ENCODE assay signal across 8 cellular contexts in genomic region chr20:3811421-3812258, GRCh38. TPM values are rescaled to one million over a fixed set of nuclear protein-coding genes. Genes with fewer than 3 reads are reported as not detected.
DNase-seq lines count a peak whose midpoint lies in the region; TF ChIP-seq lines count a peak whose summit lies in the region.

No MANE protein-coding gene starts in this region.

- H3K9me3 Mint-ChIP-seq in HFFc6, result 0 out of 2 replicates have a peak, but pooled peaks cover 4% of the 10 kb centered on the region

- peaks cover 55% of the 10 kb centered on the region for H3K4me1 Mint-ChIP-seq in HFFc6 (ENCODE audit: low read depth)

- peak; percentile 99 for DNase-seq in A172 (ENCODE audit: low spot score)
- peak; percentile 98 for DNase-seq in HFFc6
- peak; percentile 92 for DNase-seq in NOMO-1 treated with DMSO at 0.1 percent for 48 hours (lab: John Stamatoyannopoulos, UW; ENCODE audit: unreplicated experiment)
- DNase-seq in activated CD8-positive, alpha-beta memory T cell treated with anti-CD3 and anti-CD28 coated beads, Interleukin-2, amount 50 U/mL, for 24 hours (ENCODE audit: extremely low read depth), result peak; percentile 79
- DNase-seq in effector memory CD4-positive, alpha-beta T cell, result peak; percentile 85 to 93 (median 87)
- peak; percentile 87 for DNase-seq in middle frontal gyrus (ENCODE audit: extremely low spot score, low spot score)
- peak; percentile 85 to 90 for DNase-seq in stimulated activated CD8-positive, alpha-beta memory T cell treated with anti-CD3 and anti-CD28 coated beads, Interleukin-15, amount 100 ng/mL, for 48 hours (ENCODE audit: low read depth in 2 of 2)
- no peak for DNase-seq in GM10266 (ENCODE audit: extremely low spot score)

- peaks cover 74% of the 10 kb centered on the region for H3K4me1 ChIP-seq in effector memory CD4-positive, alpha-beta T cell (ENCODE audit: control insufficient read depth, insufficient read depth, low read length, poor library complexity, severe bottlenecking)

- H3K27ac ChIP-seq in effector memory CD4-positive, alpha-beta T cell (ENCODE audit: insufficient read depth, low read length, poor library complexity, severe bottlenecking), result peak overlapping the region; percentile 95

- peak overlapping the region; percentile 99 for H3K27ac Mint-ChIP-seq in HFFc6

- H3K36me3 ChIP-seq in effector memory CD4-positive, alpha-beta T cell (ENCODE audit: control insufficient read depth, insufficient read depth, low read length), result no peaks in the 10 kb centered on the region

- H3K4me3 Mint-ChIP-seq in HFFc6, result peak overlapping the region; percentile 90

- H3K9me3 ChIP-seq in effector memory CD4-positive, alpha-beta T cell (ENCODE audit: control insufficient read depth, low read length), result no peaks in the 10 kb centered on the region

- peaks cover 7% of the 10 kb centered on the region; the same call in 1 of the 2 replicates for H3K27me3 Mint-ChIP-seq in HFFc6 (ENCODE audit: insufficient read depth)

- peak overlapping the region; percentile 44 for H3K4me3 ChIP-seq in effector memory CD4-positive, alpha-beta T cell (ENCODE audit: insufficient read depth, low read depth, low read length, poor library complexity, severe bottlenecking)

- no peaks in the 10 kb centered on the region for H3K27me3 ChIP-seq in effector memory CD4-positive, alpha-beta T cell (replicated peaks; ENCODE audit: control insufficient read depth, insufficient read depth, low read length, poor library complexity, severe bottlenecking)

- peaks cover 10% of the 10 kb centered on the region for H3K36me3 Mint-ChIP-seq in HFFc6 (ENCODE audit: low read depth)

- TF ChIP-seq CTCF in HFFc6 (IDR thresholded peaks at IDR 0.05), result no peak
- no peak for TF ChIP-seq CTCF in GM10266 (IDR thresholded peaks at IDR 0.05; ENCODE audit: control insufficient read depth, insufficient read depth, low read depth, missing control alignments)

RNA-seq across cellular contexts. Expression of gene AP5S1, which starts 8.7 kb away (rescaled TPM):
- 22.6 and 27.7 TPM in 2 replicates for total RNA-seq in A172 (2014; rRNA removed; shearing (Covaris generic))
- total RNA-seq in HFFc6 (2021; fragmentation: NEBNext Ultra II Directional; extraction: Animal tissue kit (Norgen Biotek cat#: 25700)), result 10 to 100 TPM; 17.7 to 21.7 (median 19.4) TPM

RNA-seq across cellular contexts. Expression of gene CDC25B, which starts 15.5 kb away (rescaled TPM):
- total RNA-seq in A172 (2014; rRNA removed; shearing (Covaris generic)), result 63.0 and 65.5 TPM in 2 replicates
- total RNA-seq in HFFc6 (2021; fragmentation: NEBNext Ultra II Directional; extraction: Animal tissue kit (Norgen Biotek cat#: 25700)), result 10 to 100 TPM; 44.9 to 92.6 (median 84.5) TPM

RNA-seq across cellular contexts. Expression of gene CENPB, which starts 25.1 kb away (rescaled TPM):
- 94.1 and 129 TPM in 2 replicates for total RNA-seq in A172 (2014; rRNA removed; shearing (Covaris generic))
- 100 to 1,000 TPM; 109 to 128 (median 117) TPM for total RNA-seq in HFFc6 (2021; fragmentation: NEBNext Ultra II Directional; extraction: Animal tissue kit (Norgen Biotek cat#: 25700))

RNA-seq across cellular contexts. Expression of gene SPEF1, which starts 30.4 kb away (rescaled TPM):
- total RNA-seq in A172 (2014; rRNA removed; shearing (Covaris generic)), result 0.67 TPM in 1 of 2 replicates, not detected in the other
- total RNA-seq in HFFc6 (2021; fragmentation: NEBNext Ultra II Directional; extraction: Animal tissue kit (Norgen Biotek cat#: 25700)), result under 1 TPM in 5 of 6 experiments, not detected in 1; 0.19 to 0.48 (median 0.36) TPM

RNA-seq across cellular contexts. Expression of gene MAVS, which starts 35.0 kb away (rescaled TPM):
- total RNA-seq in A172 (2014; rRNA removed; shearing (Covaris generic)), result 18.6 and 23.9 TPM in 2 replicates
- 10 to 100 TPM; 38.8 to 44.8 (median 40.6) TPM for total RNA-seq in HFFc6 (2021; fragmentation: NEBNext Ultra II Directional; extraction: Animal tissue kit (Norgen Biotek cat#: 25700))
